In genomic region chr14:22177870-22178269, GRCh38 we compare ENCODE assay signal across 1 cellular context.
TF ChIP-seq lines count a peak whose summit lies in the region.

No MANE protein-coding gene starts in this region.

TF ChIP-seq in GM12878, 131 proteins besides CTCF, POLR2A, EP300 and RAD21 (continued from another document):
- TF ChIP-seq, protein P1, sequence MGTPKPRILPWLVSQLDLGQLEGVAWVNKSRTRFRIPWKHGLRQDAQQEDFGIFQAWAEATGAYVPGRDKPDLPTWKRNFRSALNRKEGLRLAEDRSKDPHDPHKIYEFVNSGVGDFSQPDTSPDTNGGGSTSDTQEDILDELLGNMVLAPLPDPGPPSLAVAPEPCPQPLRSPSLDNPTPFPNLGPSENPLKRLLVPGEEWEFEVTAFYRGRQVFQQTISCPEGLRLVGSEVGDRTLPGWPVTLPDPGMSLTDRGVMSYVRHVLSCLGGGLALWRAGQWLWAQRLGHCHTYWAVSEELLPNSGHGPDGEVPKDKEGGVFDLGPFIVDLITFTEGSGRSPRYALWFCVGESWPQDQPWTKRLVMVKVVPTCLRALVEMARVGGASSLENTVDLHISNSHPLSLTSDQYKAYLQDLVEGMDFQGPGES (IDR thresholded peaks at IDR 0.05): no peak
- no peak for TF ChIP-seq CHD1 (IDR thresholded peaks at IDR 0.05; ENCODE audit: low read depth, low read length)
- TF ChIP-seq EED (IDR thresholded peaks at IDR 0.05; ENCODE audit: low read depth): 0 out of 2 replicates have a peak, but pooled peaks have one; percentile 32
- TF ChIP-seq, protein P2, sequence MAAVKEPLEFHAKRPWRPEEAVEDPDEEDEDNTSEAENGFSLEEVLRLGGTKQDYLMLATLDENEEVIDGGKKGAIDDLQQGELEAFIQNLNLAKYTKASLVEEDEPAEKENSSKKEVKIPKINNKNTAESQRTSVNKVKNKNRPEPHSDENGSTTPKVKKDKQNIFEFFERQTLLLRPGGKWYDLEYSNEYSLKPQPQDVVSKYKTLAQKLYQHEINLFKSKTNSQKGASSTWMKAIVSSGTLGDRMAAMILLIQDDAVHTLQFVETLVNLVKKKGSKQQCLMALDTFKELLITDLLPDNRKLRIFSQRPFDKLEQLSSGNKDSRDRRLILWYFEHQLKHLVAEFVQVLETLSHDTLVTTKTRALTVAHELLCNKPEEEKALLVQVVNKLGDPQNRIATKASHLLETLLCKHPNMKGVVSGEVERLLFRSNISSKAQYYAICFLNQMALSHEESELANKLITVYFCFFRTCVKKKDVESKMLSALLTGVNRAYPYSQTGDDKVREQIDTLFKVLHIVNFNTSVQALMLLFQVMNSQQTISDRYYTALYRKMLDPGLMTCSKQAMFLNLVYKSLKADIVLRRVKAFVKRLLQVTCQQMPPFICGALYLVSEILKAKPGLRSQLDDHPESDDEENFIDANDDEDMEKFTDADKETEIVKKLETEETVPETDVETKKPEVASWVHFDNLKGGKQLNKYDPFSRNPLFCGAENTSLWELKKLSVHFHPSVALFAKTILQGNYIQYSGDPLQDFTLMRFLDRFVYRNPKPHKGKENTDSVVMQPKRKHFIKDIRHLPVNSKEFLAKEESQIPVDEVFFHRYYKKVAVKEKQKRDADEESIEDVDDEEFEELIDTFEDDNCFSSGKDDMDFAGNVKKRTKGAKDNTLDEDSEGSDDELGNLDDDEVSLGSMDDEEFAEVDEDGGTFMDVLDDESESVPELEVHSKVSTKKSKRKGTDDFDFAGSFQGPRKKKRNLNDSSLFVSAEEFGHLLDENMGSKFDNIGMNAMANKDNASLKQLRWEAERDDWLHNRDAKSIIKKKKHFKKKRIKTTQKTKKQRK (IDR thresholded peaks at IDR 0.05; ENCODE audit: low read depth, low read length): no peak
- no peak for TF ChIP-seq ZNF274 (IDR thresholded peaks at IDR 0.05; ENCODE audit: insufficient read depth, insufficient read length)
- TF ChIP-seq STAT1 (conservative IDR thresholded peaks at IDR 0.05): no peak
- TF ChIP-seq KAT2A (conservative IDR thresholded peaks at IDR 0.05; ENCODE audit: control insufficient read depth, low read depth, low read length): no peak
- no peak for TF ChIP-seq IKZF2 (IDR thresholded peaks at IDR 0.05)
- TF ChIP-seq SREBF2 (IDR thresholded peaks at IDR 0.05; ENCODE audit: low read length): no peak
- no peak for TF ChIP-seq FOXK2 (IDR thresholded peaks at IDR 0.05)
- TF ChIP-seq ATF7 (IDR thresholded peaks at IDR 0.05; ENCODE audit: low read depth): peak; percentile 63
- no peak for TF ChIP-seq WRNIP1 (IDR thresholded peaks at IDR 0.05; ENCODE audit: borderline replicate concordance, low read depth, low read length)
